Comparison of ENCODE assay signal across 1 cellular context in genomic region chr3:16247282-16248058, GRCh38.
TF ChIP-seq lines count a peak whose summit lies in the region.

No MANE protein-coding gene starts in this region.

TF ChIP-seq in GM23338, 12 proteins besides CTCF, POLR2A, EP300 and RAD21:
- TF ChIP-seq ZNF462 (CRISPR knock-in tag; IDR thresholded peaks at IDR 0.05) (no peak), ZNF114 (CRISPR knock-in tag; IDR thresholded peaks at IDR 0.05) (no peak), POLR2AphosphoS5 (IDR thresholded peaks at IDR 0.05; ENCODE audit: low read depth) (no peak), ZNF331 (CRISPR knock-in tag; IDR thresholded peaks at IDR 0.05; ENCODE audit: low read depth) (no peak), JUNB (IDR thresholded peaks at IDR 0.05; ENCODE audit: unreplicated experiment) (no peak), EZH2 (IDR thresholded peaks at IDR 0.05; ENCODE audit: low read depth, unreplicated experiment) (no peak), STAT1 (IDR thresholded peaks at IDR 0.05; ENCODE audit: unreplicated experiment) (no peak), NANOG (IDR thresholded peaks at IDR 0.05; ENCODE audit: borderline replicate concordance) (no peak), CREB1 (CRISPR knock-in tag; IDR thresholded peaks at IDR 0.05; ENCODE audit: low read depth) (no peak), EZH2phosphoT487 (IDR thresholded peaks at IDR 0.05; ENCODE audit: unreplicated experiment) (no peak), REST (IDR thresholded peaks at IDR 0.05; ENCODE audit: unreplicated experiment) (no peak)
- TF ChIP-seq, protein P1, sequence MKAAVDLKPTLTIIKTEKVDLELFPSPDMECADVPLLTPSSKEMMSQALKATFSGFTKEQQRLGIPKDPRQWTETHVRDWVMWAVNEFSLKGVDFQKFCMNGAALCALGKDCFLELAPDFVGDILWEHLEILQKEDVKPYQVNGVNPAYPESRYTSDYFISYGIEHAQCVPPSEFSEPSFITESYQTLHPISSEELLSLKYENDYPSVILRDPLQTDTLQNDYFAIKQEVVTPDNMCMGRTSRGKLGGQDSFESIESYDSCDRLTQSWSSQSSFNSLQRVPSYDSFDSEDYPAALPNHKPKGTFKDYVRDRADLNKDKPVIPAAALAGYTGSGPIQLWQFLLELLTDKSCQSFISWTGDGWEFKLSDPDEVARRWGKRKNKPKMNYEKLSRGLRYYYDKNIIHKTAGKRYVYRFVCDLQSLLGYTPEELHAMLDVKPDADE (IDR thresholded peaks at IDR 0.05): no peak
